22 cellular contexts compared by ENCODE assay signal in the genomic region with DNA sequence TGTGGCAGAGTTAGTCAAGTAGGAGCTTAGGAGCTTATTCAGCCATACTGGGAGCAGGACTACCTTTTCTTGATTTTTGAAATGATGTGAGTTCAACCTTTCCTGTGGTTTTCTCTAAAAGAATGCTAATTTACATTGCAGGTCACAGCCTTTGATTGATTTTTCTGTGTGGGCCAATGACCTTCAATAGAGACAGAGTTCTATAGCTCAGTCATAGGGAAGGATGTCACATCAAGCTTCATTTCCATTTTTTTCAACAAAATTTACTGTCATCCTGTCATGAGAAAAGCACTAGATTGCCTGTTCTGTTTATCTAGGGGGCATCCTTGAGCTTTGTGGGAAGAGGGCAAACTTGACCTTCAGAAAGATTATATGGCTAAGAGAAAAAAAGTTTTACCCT.
A peak's percentile ranks its signal among the peaks of the same experiment; 100 is the strongest.
DNase-seq lines count a peak whose midpoint lies in the region; TF ChIP-seq lines count a peak whose summit lies in the region.
"Had no signal": no experiment of that assay in that cellular context is flagged by ENCODE, and none has a peak within 500 bp of the region (broad histone marks: within the 10 kb centered on the region; RNA-seq: fewer than 3 reads in every experiment).

No MANE protein-coding gene starts in this region.

- H4K20me1 ChIP-seq in OCI-LY3 (ENCODE audit: insufficient read depth, low read length): no peaks in the 10 kb centered on the region
- H4K20me1 ChIP-seq: BLaER1 had no signal

- CTCF ChIA-PET in activated CD4-positive, alpha-beta T cell treated with anti-CD3 and anti-CD28 coated beads, Interleukin-2, amount 10 ng/mL, durations not matched to agents 7 days and 5 days (lab: Charles Lee): interaction anchor here (1.1 kb wide), 1 partner anchor 17 kb away, joined by 3 read pairs; no protein-coding TSS in a partner anchor

- H3K4me2 ChIP-seq in OCI-LY3 (ENCODE audit: low read length): no peak overlapping the region
- H3K4me2 ChIP-seq: A549, BLaER1, KMS-11 had no signal

- no peak overlapping the region for H3K4me3 Mint-ChIP-seq in activated CD4-positive, alpha-beta T cell treated with anti-CD3 and anti-CD28 coated beads, Interleukin-2, amount 10 ng/mL, durations not matched to agents 24 days and 14 days
- no peak overlapping the region for H3K4me3 Mint-ChIP-seq in activated CD4-positive, alpha-beta T cell treated with anti-CD3 and anti-CD28 coated beads, Interleukin-2, amount 10 ng/mL, durations not matched to agents 7 days and 5 days
- no peak overlapping the region for H3K4me3 Mint-ChIP-seq in osteocyte (ENCODE audit: unreplicated experiment)
- H3K4me3 Mint-ChIP-seq: CD4-positive, alpha-beta T cell had no signal

- no peaks in the 10 kb centered on the region for H3K36me3 ChIP-seq in OCI-LY3 (replicated peaks; ENCODE audit: low read depth, low read length)
- H3K36me3 ChIP-seq: BLaER1 had no signal

- peaks cover 9% of the 10 kb centered on the region for H3K36me3 Mint-ChIP-seq in activated CD4-positive, alpha-beta T cell treated with anti-CD3 and anti-CD28 coated beads, Interleukin-2, amount 10 ng/mL, durations not matched to agents 24 days and 14 days (ENCODE audit: low read depth)
- no peaks in the 10 kb centered on the region for H3K36me3 Mint-ChIP-seq in activated CD4-positive, alpha-beta T cell treated with anti-CD3 and anti-CD28 coated beads, Interleukin-2, amount 10 ng/mL, durations not matched to agents 7 days and 5 days (ENCODE audit: low read depth)
- H3K36me3 Mint-ChIP-seq in osteocyte (ENCODE audit: unreplicated experiment): no peaks in the 10 kb centered on the region

- no peak overlapping the region for H3K4me3 ChIP-seq in OCI-LY3 (ENCODE audit: low read length)
- H3K4me3 ChIP-seq: A549, BLaER1 had no signal

- H3K27ac Mint-ChIP-seq in activated CD4-positive, alpha-beta T cell treated with anti-CD3 and anti-CD28 coated beads, Interleukin-2, amount 10 ng/mL, durations not matched to agents 24 days and 14 days: peak overlapping the region; percentile 76
- no peak overlapping the region for H3K27ac Mint-ChIP-seq in activated CD4-positive, alpha-beta T cell treated with anti-CD3 and anti-CD28 coated beads, Interleukin-2, amount 10 ng/mL, durations not matched to agents 7 days and 5 days
- no peak overlapping the region for H3K27ac Mint-ChIP-seq in osteocyte (ENCODE audit: unreplicated experiment)
- H3K27ac Mint-ChIP-seq: CD4-positive, alpha-beta T cell had no signal

- no peaks in the 10 kb centered on the region for H3K79me2 ChIP-seq in OCI-LY3 (ENCODE audit: low read length)

- TF ChIP-seq CTCF in GM12873 (IDR thresholded peaks at IDR 0.05; ENCODE audit: insufficient read depth, low read depth, low read length, missing control alignments) (peak; percentile 3), OCI-LY3 (IDR thresholded peaks at IDR 0.05; ENCODE audit: low read depth, low read length) (peak; percentile 12; the same call in 1 of the 2 replicates), osteocyte (IDR thresholded peaks at IDR 0.05) (no peak)

- H2AFZ ChIP-seq in OCI-LY3 (ENCODE audit: low read depth, low read length): no peak overlapping the region

- peaks cover 4% of the 10 kb centered on the region for H3K9me3 Mint-ChIP-seq in activated CD4-positive, alpha-beta T cell treated with anti-CD3 and anti-CD28 coated beads, Interleukin-2, amount 10 ng/mL, durations not matched to agents 24 days and 14 days
- no peaks in the 10 kb centered on the region for H3K9me3 Mint-ChIP-seq in activated CD4-positive, alpha-beta T cell treated with anti-CD3 and anti-CD28 coated beads, Interleukin-2, amount 10 ng/mL, durations not matched to agents 7 days and 5 days
- peaks cover 7% of the 10 kb centered on the region for H3K9me3 Mint-ChIP-seq in osteocyte (ENCODE audit: unreplicated experiment)
- H3K9me3 Mint-ChIP-seq: CD4-positive, alpha-beta T cell had no signal

- no peaks in the 10 kb centered on the region for H3K27me3 Mint-ChIP-seq in activated CD4-positive, alpha-beta T cell treated with anti-CD3 and anti-CD28 coated beads, Interleukin-2, amount 10 ng/mL, durations not matched to agents 24 days and 14 days
- no peaks in the 10 kb centered on the region for H3K27me3 Mint-ChIP-seq in activated CD4-positive, alpha-beta T cell treated with anti-CD3 and anti-CD28 coated beads, Interleukin-2, amount 10 ng/mL, durations not matched to agents 7 days and 5 days
- H3K27me3 Mint-ChIP-seq in osteocyte (ENCODE audit: unreplicated experiment): peaks cover 2% of the 10 kb centered on the region
- H3K27me3 Mint-ChIP-seq: CD4-positive, alpha-beta T cell had no signal

- DNase-seq in activated CD4-positive, alpha-beta T cell treated with anti-CD3 and anti-CD28 coated beads, Interleukin-2, amount 10 ng/mL, durations not matched to agents 24 days and 14 days: no peak
- DNase-seq in activated CD4-positive, alpha-beta T cell treated with anti-CD3 and anti-CD28 coated beads, Interleukin-2, amount 10 ng/mL, durations not matched to agents 7 days and 5 days: no peak
- DNase-seq in caudate nucleus (lab: John Stamatoyannopoulos, UW) (no peak), NCI-H345 (lab: John Stamatoyannopoulos, UW) (no peak), UCSD-AML1 (lab: John Stamatoyannopoulos, UW; ENCODE audit: unreplicated experiment) (no peak), osteocyte (ENCODE audit: extremely low spot score, unreplicated experiment) (no peak)
- DNase-seq: CD4-positive, alpha-beta T cell; COR-L47; DND-41; IMR-90; NCI-H1048; NCI-H1417 treated with DMSO at 0.1 percent for 48 hours; NCI-H187; NCI-H446 treated with DMSO at 0.1 percent for 48 hours; NCI-H526 treated with DMSO at 0.1 percent for 48 hours; PC-3; Right ventricle myocardium superior had no signal

- peaks cover 31% of the 10 kb centered on the region for H3K4me1 Mint-ChIP-seq in activated CD4-positive, alpha-beta T cell treated with anti-CD3 and anti-CD28 coated beads, Interleukin-2, amount 10 ng/mL, durations not matched to agents 24 days and 14 days
- H3K4me1 Mint-ChIP-seq in activated CD4-positive, alpha-beta T cell treated with anti-CD3 and anti-CD28 coated beads, Interleukin-2, amount 10 ng/mL, durations not matched to agents 7 days and 5 days: peaks cover 10% of the 10 kb centered on the region
- no peaks in the 10 kb centered on the region for H3K4me1 Mint-ChIP-seq in osteocyte (ENCODE audit: unreplicated experiment)

- intact Hi-C loops in activated CD4-positive, alpha-beta T cell treated with anti-CD3 and anti-CD28 coated beads, Interleukin-2, amount 10 ng/mL, durations not matched to agents 24 days and 14 days (cut with micrococcal nuclease): no loop called here

- H3K9ac ChIP-seq in OCI-LY3 (ENCODE audit: low read length): no peak overlapping the region
- H3K9ac ChIP-seq: BLaER1, KMS-11 had no signal

- POLR2A ChIA-PET in activated CD4-positive, alpha-beta T cell treated with anti-CD3 and anti-CD28 coated beads, Interleukin-2, amount 10 ng/mL, durations not matched to agents 7 days and 5 days (lab: Charles Lee): no interaction called here

- no peaks in the 10 kb centered on the region for H3K4me1 ChIP-seq in OCI-LY3 (ENCODE audit: low read length)
- H3K4me1 ChIP-seq: A549, BLaER1 had no signal

- H3K27me3 ChIP-seq in OCI-LY3 (ENCODE audit: low read depth, low read length): 0 out of 2 replicates have a peak, but pooled peaks cover 6% of the 10 kb centered on the region
- H3K27me3 ChIP-seq: BLaER1 had no signal

- H3K27ac ChIP-seq in OCI-LY3 (ENCODE audit: low read length) (no peak overlapping the region), caudate nucleus (ENCODE audit: low read depth, low read length) (peak overlapping the region; percentile 6)
- H3K27ac ChIP-seq: A549, BLaER1, KMS-11 had no signal

- no peaks in the 10 kb centered on the region for H3K9me3 ChIP-seq in OCI-LY3 (ENCODE audit: insufficient read depth, low read length)
- H3K9me3 ChIP-seq: A549, BLaER1 had no signal
